In the genomic region with DNA sequence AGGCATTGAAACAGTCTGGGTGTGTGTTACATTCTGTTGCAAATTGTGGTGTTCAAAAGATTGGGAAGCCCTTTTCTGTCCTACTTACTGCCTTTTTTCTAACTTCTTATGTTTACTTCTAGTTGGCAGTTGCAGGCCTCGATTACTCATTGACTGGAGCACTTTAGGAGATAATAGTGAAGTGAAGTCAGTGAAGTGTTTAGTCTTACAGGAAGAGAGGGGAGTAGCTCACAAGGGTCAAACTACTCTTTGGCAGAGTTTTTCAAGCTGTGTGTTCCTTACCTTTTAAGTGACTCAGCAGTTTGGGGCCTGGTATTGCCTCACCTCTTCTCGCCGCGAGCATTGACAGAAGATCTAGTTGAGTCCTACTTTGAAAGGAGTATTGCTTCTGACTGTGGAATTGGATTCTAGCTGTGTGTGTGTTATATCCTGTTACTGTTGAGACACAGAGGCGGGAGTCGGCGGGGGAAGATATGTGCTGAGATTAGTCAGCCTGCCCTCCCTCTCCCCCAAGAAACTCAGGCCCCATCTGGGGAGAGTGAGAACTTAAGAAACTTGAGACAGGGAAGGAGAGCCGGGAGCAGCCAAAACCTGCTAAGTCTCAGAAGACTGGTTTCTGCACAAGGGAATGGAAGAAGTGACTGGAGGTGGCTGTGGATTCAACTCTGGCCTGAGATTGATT, we compare ENCODE assay signal across 1 cellular context.
TF ChIP-seq lines count a peak whose summit lies in the region.

No MANE protein-coding gene starts in this region.

TF ChIP-seq in K562, 482 proteins besides CTCF, POLR2A, EP300 and RAD21 (continued from another document and continues in another):
- TF ChIP-seq MAFF (IDR thresholded peaks at IDR 0.05; ENCODE audit: low read length), result peak; percentile 94
- peak; percentile 11; the same call in 1 of the 2 replicates for TF ChIP-seq GATAD2B (IDR thresholded peaks at IDR 0.05; ENCODE audit: borderline replicate concordance)
- TF ChIP-seq RFX7 (CRISPR knock-in tag; IDR thresholded peaks at IDR 0.05), result no peak
- no peak for TF ChIP-seq KDM4B (IDR thresholded peaks at IDR 0.05; ENCODE audit: borderline replicate concordance in 2 of 2, low read depth in 1 of 2)
- peak; percentile 45; the same call in 1 of the 2 replicates for TF ChIP-seq FOXJ2 (tag; IDR thresholded peaks at IDR 0.05)
- TF ChIP-seq MTA1 (IDR thresholded peaks at IDR 0.05; ENCODE audit: borderline replicate concordance), result no peak; the same call in 1 of the 2 replicates
- peak; percentile 71 for TF ChIP-seq JUND (IDR thresholded peaks at IDR 0.05; ENCODE audit: borderline replicate concordance, low read depth, low read length)
- peak; percentile 80; the same call in 2 of the 3 replicates for TF ChIP-seq JUND (tag; IDR thresholded peaks at IDR 0.05; ENCODE audit: borderline replicate concordance, low read depth, low read length)
- peak; percentile 73 to 98 for TF ChIP-seq KDM1A (IDR thresholded peaks at IDR 0.05)
- TF ChIP-seq ZHX1 (conservative IDR thresholded peaks at IDR 0.05; ENCODE audit: low read length), result no peak
- no peak for TF ChIP-seq ATF1 (CRISPR knock-in tag; IDR thresholded peaks at IDR 0.05)
- peak; percentile 59; the same call in 1 of the 2 replicates for TF ChIP-seq ATF1 (tag; IDR thresholded peaks at IDR 0.05)
- peak; percentile 29; the same call in 1 of the 2 replicates for TF ChIP-seq ZBTB7A (IDR thresholded peaks at IDR 0.05; ENCODE audit: borderline replicate concordance, control insufficient read depth, low read depth, low read length)
- TF ChIP-seq RREB1 (CRISPR knock-in tag; IDR thresholded peaks at IDR 0.05), result no peak
- TF ChIP-seq NBN (IDR thresholded peaks at IDR 0.05; ENCODE audit: low read depth), result peak; percentile 92
- TF ChIP-seq, protein P1, sequence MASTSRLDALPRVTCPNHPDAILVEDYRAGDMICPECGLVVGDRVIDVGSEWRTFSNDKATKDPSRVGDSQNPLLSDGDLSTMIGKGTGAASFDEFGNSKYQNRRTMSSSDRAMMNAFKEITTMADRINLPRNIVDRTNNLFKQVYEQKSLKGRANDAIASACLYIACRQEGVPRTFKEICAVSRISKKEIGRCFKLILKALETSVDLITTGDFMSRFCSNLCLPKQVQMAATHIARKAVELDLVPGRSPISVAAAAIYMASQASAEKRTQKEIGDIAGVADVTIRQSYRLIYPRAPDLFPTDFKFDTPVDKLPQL (IDR thresholded peaks at IDR 0.05; ENCODE audit: extremely low read depth, insufficient read length), result no peak
- peak; percentile 28; the same call in 1 of the 2 replicates for TF ChIP-seq FOXM1 (IDR thresholded peaks at IDR 0.05; ENCODE audit: low read depth)
- TF ChIP-seq FOXM1 (CRISPR knock-in tag; IDR thresholded peaks at IDR 0.05; ENCODE audit: low read depth), result 0 out of 2 replicates have a peak, but pooled peaks have one; percentile 50
- TF ChIP-seq PBX2 (CRISPR knock-in tag; IDR thresholded peaks at IDR 0.05; ENCODE audit: low read depth), result no peak
- TF ChIP-seq PBX2 (tag; conservative IDR thresholded peaks at IDR 0.05; ENCODE audit: low read depth), result 0 out of 2 replicates have a peak, but pooled peaks have one; percentile 10
- TF ChIP-seq NCOA1 (IDR thresholded peaks at IDR 0.05; ENCODE audit: low read depth), result peak; percentile 26; the same call in 1 of the 2 replicates
- TF ChIP-seq RCOR1 (IDR thresholded peaks at IDR 0.05; ENCODE audit: borderline replicate concordance in 1 of 2, low read depth in 2 of 2, low read length in 2 of 2), result no peak; a peak in 1 of 4 replicates
- no peak for TF ChIP-seq RAD51 (IDR thresholded peaks at IDR 0.05; ENCODE audit: borderline replicate concordance, low read depth)
- TF ChIP-seq, protein P2, sequence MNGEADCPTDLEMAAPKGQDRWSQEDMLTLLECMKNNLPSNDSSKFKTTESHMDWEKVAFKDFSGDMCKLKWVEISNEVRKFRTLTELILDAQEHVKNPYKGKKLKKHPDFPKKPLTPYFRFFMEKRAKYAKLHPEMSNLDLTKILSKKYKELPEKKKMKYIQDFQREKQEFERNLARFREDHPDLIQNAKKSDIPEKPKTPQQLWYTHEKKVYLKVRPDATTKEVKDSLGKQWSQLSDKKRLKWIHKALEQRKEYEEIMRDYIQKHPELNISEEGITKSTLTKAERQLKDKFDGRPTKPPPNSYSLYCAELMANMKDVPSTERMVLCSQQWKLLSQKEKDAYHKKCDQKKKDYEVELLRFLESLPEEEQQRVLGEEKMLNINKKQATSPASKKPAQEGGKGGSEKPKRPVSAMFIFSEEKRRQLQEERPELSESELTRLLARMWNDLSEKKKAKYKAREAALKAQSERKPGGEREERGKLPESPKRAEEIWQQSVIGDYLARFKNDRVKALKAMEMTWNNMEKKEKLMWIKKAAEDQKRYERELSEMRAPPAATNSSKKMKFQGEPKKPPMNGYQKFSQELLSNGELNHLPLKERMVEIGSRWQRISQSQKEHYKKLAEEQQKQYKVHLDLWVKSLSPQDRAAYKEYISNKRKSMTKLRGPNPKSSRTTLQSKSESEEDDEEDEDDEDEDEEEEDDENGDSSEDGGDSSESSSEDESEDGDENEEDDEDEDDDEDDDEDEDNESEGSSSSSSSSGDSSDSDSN (IDR thresholded peaks at IDR 0.05; ENCODE audit: borderline replicate concordance in 1 of 2, low read depth in 2 of 2, low read length in 2 of 2), result peak in 1 of 2 experiments; percentile 42; a peak in 1 of 4 replicates
- TF ChIP-seq, protein P3, sequence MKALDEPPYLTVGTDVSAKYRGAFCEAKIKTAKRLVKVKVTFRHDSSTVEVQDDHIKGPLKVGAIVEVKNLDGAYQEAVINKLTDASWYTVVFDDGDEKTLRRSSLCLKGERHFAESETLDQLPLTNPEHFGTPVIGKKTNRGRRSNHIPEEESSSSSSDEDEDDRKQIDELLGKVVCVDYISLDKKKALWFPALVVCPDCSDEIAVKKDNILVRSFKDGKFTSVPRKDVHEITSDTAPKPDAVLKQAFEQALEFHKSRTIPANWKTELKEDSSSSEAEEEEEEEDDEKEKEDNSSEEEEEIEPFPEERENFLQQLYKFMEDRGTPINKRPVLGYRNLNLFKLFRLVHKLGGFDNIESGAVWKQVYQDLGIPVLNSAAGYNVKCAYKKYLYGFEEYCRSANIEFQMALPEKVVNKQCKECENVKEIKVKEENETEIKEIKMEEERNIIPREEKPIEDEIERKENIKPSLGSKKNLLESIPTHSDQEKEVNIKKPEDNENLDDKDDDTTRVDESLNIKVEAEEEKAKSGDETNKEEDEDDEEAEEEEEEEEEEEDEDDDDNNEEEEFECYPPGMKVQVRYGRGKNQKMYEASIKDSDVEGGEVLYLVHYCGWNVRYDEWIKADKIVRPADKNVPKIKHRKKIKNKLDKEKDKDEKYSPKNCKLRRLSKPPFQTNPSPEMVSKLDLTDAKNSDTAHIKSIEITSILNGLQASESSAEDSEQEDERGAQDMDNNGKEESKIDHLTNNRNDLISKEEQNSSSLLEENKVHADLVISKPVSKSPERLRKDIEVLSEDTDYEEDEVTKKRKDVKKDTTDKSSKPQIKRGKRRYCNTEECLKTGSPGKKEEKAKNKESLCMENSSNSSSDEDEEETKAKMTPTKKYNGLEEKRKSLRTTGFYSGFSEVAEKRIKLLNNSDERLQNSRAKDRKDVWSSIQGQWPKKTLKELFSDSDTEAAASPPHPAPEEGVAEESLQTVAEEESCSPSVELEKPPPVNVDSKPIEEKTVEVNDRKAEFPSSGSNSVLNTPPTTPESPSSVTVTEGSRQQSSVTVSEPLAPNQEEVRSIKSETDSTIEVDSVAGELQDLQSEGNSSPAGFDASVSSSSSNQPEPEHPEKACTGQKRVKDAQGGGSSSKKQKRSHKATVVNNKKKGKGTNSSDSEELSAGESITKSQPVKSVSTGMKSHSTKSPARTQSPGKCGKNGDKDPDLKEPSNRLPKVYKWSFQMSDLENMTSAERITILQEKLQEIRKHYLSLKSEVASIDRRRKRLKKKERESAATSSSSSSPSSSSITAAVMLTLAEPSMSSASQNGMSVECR (CRISPR knock-in tag; IDR thresholded peaks at IDR 0.05), result no peak
- TF ChIP-seq SMAD4 (CRISPR knock-in tag; conservative IDR thresholded peaks at IDR 0.05), result peak; percentile 85
- TF ChIP-seq CBX3 (IDR thresholded peaks at IDR 0.05; ENCODE audit: borderline replicate concordance in 1 of 2, low read length in 2 of 2), result peak in 1 of 2 experiments; percentile 48; a peak in 1 of 3 replicates
- TF ChIP-seq ZC3H11A (IDR thresholded peaks at IDR 0.05; ENCODE audit: low read depth, low read length), result no peak
- no peak for TF ChIP-seq CREB1 (IDR thresholded peaks at IDR 0.05)
- TF ChIP-seq CREB1 (CRISPR knock-in tag; IDR thresholded peaks at IDR 0.05), result no peak
- peak; percentile 9; the same call in 1 of the 2 replicates for TF ChIP-seq JUN (IDR thresholded peaks at IDR 0.05; ENCODE audit: borderline replicate concordance, low read depth, low read length)
- no peak for TF ChIP-seq JUN (CRISPR knock-in tag; IDR thresholded peaks at IDR 0.05; ENCODE audit: borderline replicate concordance)
- TF ChIP-seq KAT2B (IDR thresholded peaks at IDR 0.05; ENCODE audit: low read depth, low read length), result no peak
